1 cellular context compared by ENCODE assay signal in genomic region chr15:64507293-64507802, GRCh38.
TF ChIP-seq lines count a peak whose summit lies in the region.

No MANE protein-coding gene starts in this region.

TF ChIP-seq in GM12878, 131 proteins besides CTCF, POLR2A, EP300 and RAD21 (continued from another document):
- TF ChIP-seq STAT3 (IDR thresholded peaks at IDR 0.05; ENCODE audit: low read depth, low read length): no peak
- TF ChIP-seq MXI1 (IDR thresholded peaks at IDR 0.05; ENCODE audit: low read depth, low read length): peak; percentile 52; the same call in 1 of the 2 replicates
- 0 out of 2 replicates have a peak, but pooled peaks have one; percentile 42 for TF ChIP-seq GATAD2B (conservative IDR thresholded peaks at IDR 0.05; ENCODE audit: low read depth)
- TF ChIP-seq RUNX3 (IDR thresholded peaks at IDR 0.05; ENCODE audit: low read length): peak; percentile 86
- TF ChIP-seq NFIC (IDR thresholded peaks at IDR 0.05; ENCODE audit: low read depth, low read length): peak; percentile 53; the same call in 1 of the 2 replicates
- no peak for TF ChIP-seq BACH1 (IDR thresholded peaks at IDR 0.05; ENCODE audit: borderline replicate concordance)
- TF ChIP-seq PML (IDR thresholded peaks at IDR 0.05; ENCODE audit: low read length): 0 out of 2 replicates have a peak, but pooled peaks have one; percentile 27
- TF ChIP-seq PKNOX1 (IDR thresholded peaks at IDR 0.05): peak; percentile 44; the same call in 1 of the 2 replicates
- 0 out of 2 replicates have a peak, but pooled peaks have one; percentile 28 for TF ChIP-seq NR2F1 (conservative IDR thresholded peaks at IDR 0.05)
- 0 out of 2 replicates have a peak, but pooled peaks have one; percentile 23 for TF ChIP-seq NKRF (conservative IDR thresholded peaks at IDR 0.05)
- TF ChIP-seq CREM (IDR thresholded peaks at IDR 0.05; ENCODE audit: low read depth): 0 out of 2 replicates have a peak, but pooled peaks have one; percentile 14
- peak; percentile 88 for TF ChIP-seq PAX5 (IDR thresholded peaks at IDR 0.05; ENCODE audit: borderline replicate concordance, low read depth, low read length)
- 0 out of 2 replicates have a peak, but pooled peaks have one; percentile 52 for TF ChIP-seq NBN (IDR thresholded peaks at IDR 0.05)
- TF ChIP-seq ZNF384 (IDR thresholded peaks at IDR 0.05; ENCODE audit: borderline replicate concordance, low read depth, low read length): no peak
- TF ChIP-seq SPI1 (IDR thresholded peaks at IDR 0.05; ENCODE audit: borderline replicate concordance, insufficient read depth, low read depth, low read length): peak; percentile 80
- 0 out of 3 replicates have a peak, but pooled peaks have one; percentile 38 for TF ChIP-seq POU2F2 (IDR thresholded peaks at IDR 0.05; ENCODE audit: borderline replicate concordance, low read depth, low read length)
- peak; percentile 77 for TF ChIP-seq IKZF1 (conservative IDR thresholded peaks at IDR 0.05)
- peak; percentile 60 for TF ChIP-seq ATF7 (IDR thresholded peaks at IDR 0.05; ENCODE audit: low read depth)
